8 cellular contexts compared by ENCODE assay signal in the genomic region with DNA sequence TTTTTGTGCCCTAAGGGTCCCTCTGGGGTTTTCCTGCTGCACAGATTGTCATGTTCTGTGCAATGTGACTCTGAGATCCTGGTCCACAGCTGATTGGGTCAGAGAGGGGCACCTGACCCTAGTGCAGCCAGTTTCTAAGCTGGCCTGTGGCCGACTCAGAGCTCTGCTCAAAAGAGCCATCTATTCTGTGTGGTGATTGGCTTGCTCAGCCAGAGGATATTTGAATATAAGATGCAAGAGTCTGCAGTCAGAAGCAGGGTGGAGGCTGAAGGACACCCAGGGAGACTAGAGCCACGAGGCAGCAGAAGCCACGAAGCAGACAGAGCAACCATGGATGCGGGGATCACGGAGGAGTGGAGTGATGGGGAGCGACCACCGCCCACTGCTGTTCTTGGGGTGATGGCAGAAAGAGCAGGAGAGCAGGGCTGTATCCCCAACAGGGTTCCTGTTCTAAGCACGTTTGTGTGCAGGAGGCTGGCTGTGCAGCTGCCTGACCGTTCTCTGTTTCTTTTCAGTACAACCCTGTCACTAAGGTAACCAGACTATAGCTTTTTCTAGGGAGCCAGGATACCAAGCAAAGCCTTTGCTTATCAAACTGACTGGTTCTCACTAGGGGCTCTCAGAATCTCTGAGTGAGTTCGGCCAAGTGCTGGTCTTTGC. TPM values are rescaled to one million over a fixed set of nuclear protein-coding genes. Genes with fewer than 3 reads are reported as not detected.
DNase-seq lines count a peak whose midpoint lies in the region; ATAC-seq, FAIRE-seq and TF ChIP-seq lines count a peak whose summit lies in the region.

No MANE protein-coding gene starts in this region.

- TF ChIP-seq CTCF in nephron progenitor cell (IDR thresholded peaks at IDR 0.05) = no peak

- no peak overlapping the region for H3K27ac Mint-ChIP-seq in activated CD4-positive, alpha-beta T cell treated with anti-CD3 and anti-CD28 coated beads for 36 hours
- H3K27ac Mint-ChIP-seq in nephron progenitor cell (peak overlapping the region; percentile 68), immature natural killer cell (no peak overlapping the region)

- DNase-seq in activated CD4-positive, alpha-beta T cell treated with anti-CD3 and anti-CD28 coated beads for 36 hours = no peak
- DNase-seq in activated CD4-positive, alpha-beta T cell treated with anti-CD3 and anti-CD28 coated beads for 1 hour = no peak
- DNase-seq in NCI-H128 (lab: John Stamatoyannopoulos, UW; ENCODE audit: unreplicated experiment) = peak; percentile 52
- DNase-seq in caudate nucleus (lab: John Stamatoyannopoulos, UW) = peak in 29 of 61 donors; percentile 19 to 95 (median 41)
- peak; percentile 61 for DNase-seq in nephron progenitor cell
- DNase-seq in HTR-8/SVneo (ENCODE audit: insufficient read length, low spot score) = no peak
- no peak for DNase-seq in MG63
- DNase-seq in immature natural killer cell = no peak

- no peaks in the 10 kb centered on the region for H3K36me3 Mint-ChIP-seq in activated CD4-positive, alpha-beta T cell treated with anti-CD3 and anti-CD28 coated beads for 36 hours (ENCODE audit: low read depth)
- H3K36me3 Mint-ChIP-seq in nephron progenitor cell (ENCODE audit: low read depth) = no peaks in the 10 kb centered on the region
- no peaks in the 10 kb centered on the region for H3K36me3 Mint-ChIP-seq in immature natural killer cell

- H3K36me3 ChIP-seq in MG63 = no peaks in the 10 kb centered on the region

- intact Hi-C loops in activated CD4-positive, alpha-beta T cell treated with anti-CD3 and anti-CD28 coated beads for 36 hours (cut with DNase I, micrococcal nuclease) = no loop called here

- ATAC-seq in activated CD4-positive, alpha-beta T cell treated with anti-CD3 and anti-CD28 coated beads for 36 hours = peak; percentile 49

- H3K27me3 Mint-ChIP-seq in activated CD4-positive, alpha-beta T cell treated with anti-CD3 and anti-CD28 coated beads for 36 hours = peaks cover 8% of the 10 kb centered on the region
- H3K27me3 Mint-ChIP-seq in nephron progenitor cell (ENCODE audit: low read depth, poor library complexity) (peaks cover 11% of the 10 kb centered on the region), immature natural killer cell (ENCODE audit: low read depth in 3 of 3) (peaks cover 0 to 10% (median 6%) of the 10 kb centered on the region in 3 donors)

- no peak overlapping the region for H3K4me3 Mint-ChIP-seq in activated CD4-positive, alpha-beta T cell treated with anti-CD3 and anti-CD28 coated beads for 36 hours
- H3K4me3 Mint-ChIP-seq in nephron progenitor cell = peak overlapping the region; percentile 39
- H3K4me3 Mint-ChIP-seq in immature natural killer cell = no peak overlapping the region

- no peaks in the 10 kb centered on the region for H3K9me3 Mint-ChIP-seq in activated CD4-positive, alpha-beta T cell treated with anti-CD3 and anti-CD28 coated beads for 36 hours (ENCODE audit: low read depth)
- H3K9me3 Mint-ChIP-seq in nephron progenitor cell (peaks cover 8% of the 10 kb centered on the region), immature natural killer cell (peaks cover 0 to 3% (median 0%) of the 10 kb centered on the region in 6 donors)

- H3K27me3 ChIP-seq in MG63 = no peaks in the 10 kb centered on the region

- peak overlapping the region; percentile 45 for H3K27ac ChIP-seq in caudate nucleus (ENCODE audit: low read depth, low read length)

- FAIRE-seq in HTR-8/SVneo (lab: Jason Lieb, UNC) = no peak

- no peak overlapping the region for H3K4me3 ChIP-seq in MG63

- H3K9me3 ChIP-seq in MG63 = no peaks in the 10 kb centered on the region

- POLR2A ChIA-PET in activated CD4-positive, alpha-beta T cell treated with anti-CD3 and anti-CD28 coated beads for 36 hours (lab: Charles Lee) = interaction anchor here (0.6 to 1.8 kb wide), 5 partner anchors 19 to 579 kb away, joined by 3 to 8 read pairs (median 6); a partner anchor contains a TSS

- peaks cover 10% of the 10 kb centered on the region for H3K4me1 Mint-ChIP-seq in activated CD4-positive, alpha-beta T cell treated with anti-CD3 and anti-CD28 coated beads for 36 hours
- H3K4me1 Mint-ChIP-seq in nephron progenitor cell (peaks cover 28% of the 10 kb centered on the region), immature natural killer cell (peaks cover 8 to 24% of the 10 kb centered on the region in 2 donors)

- CTCF ChIA-PET in activated CD4-positive, alpha-beta T cell treated with anti-CD3 and anti-CD28 coated beads for 36 hours (lab: Charles Lee) = interaction anchor here (0.6 to 0.9 kb wide), 5 partner anchors 27 to 243 kb away, joined by 3 read pairs; no protein-coding TSS in a partner anchor

RNA-seq across cellular contexts. Expression of a gene that starts 19.5 kb away (rescaled TPM):
- 10 to 100 TPM; 42.8 to 43.0 TPM for total RNA-seq in activated CD4-positive, alpha-beta T cell treated with anti-CD3 and anti-CD28 coated beads for 36 hours
- 84.5 and 139 TPM in 2 replicates for total RNA-seq in MG63 (2014; rRNA removed; shearing (Covaris generic); ENCODE audit: low replicate concordance)
- polyA plus RNA-seq in immature natural killer cell = 10 to 100 TPM; 61.2 to 70.2 (median 61.8) TPM

Comparison
In these comparisons a context has a peak if more than half of its experiments do, and no peak if none do; other contexts are left out.
1. DNase-seq: peak in NCI-H128 (single experiment) and nephron progenitor cell (single experiment); none in activated CD4-positive, alpha-beta T cell treated with anti-CD3 and anti-CD28 coated beads for 36 hours (single experiment), activated CD4-positive, alpha-beta T cell treated with anti-CD3 and anti-CD28 coated beads for 1 hour (single experiment), HTR-8/SVneo (single experiment), MG63 (single experiment) and immature natural killer cell (0 of 3).